In the genomic region with DNA sequence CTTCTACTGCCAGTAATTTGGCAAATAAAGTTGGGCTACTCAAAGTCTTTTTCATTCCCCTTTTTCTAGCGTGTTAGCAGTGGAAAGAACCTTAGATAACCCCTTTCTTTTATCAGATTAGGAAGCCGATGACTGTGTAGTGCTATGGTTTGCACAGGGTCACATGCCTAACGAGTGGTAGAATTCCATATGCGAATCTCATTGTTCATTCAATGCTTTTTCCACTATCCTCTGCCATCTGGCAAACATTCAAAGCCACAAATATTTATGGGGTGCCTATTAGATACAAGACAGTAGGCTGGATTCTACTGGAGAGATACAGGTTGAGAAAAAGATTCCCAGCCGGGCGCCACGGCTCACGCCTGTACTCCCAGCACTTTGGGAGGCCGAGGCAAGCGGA, we compare ENCODE assay signal across 16 cellular contexts. TPM values are rescaled to one million over a fixed set of nuclear protein-coding genes. Genes with fewer than 3 reads are reported as not detected.
A peak's percentile ranks its signal among the peaks of the same experiment; 100 is the strongest.
DNase-seq lines count a peak whose midpoint lies in the region; ATAC-seq, FAIRE-seq and TF ChIP-seq lines count a peak whose summit lies in the region.
"Had no signal": no experiment of that assay in that cellular context is flagged by ENCODE, and none has a peak within 500 bp of the region (broad histone marks: within the 10 kb centered on the region; RNA-seq: fewer than 3 reads in every experiment).

No MANE protein-coding gene starts in this region.

- H3K36me3 ChIP-seq in bronchial epithelial cell (ENCODE audit: control insufficient read depth, insufficient read depth, low read length), result no peaks in the 10 kb centered on the region
- no peaks in the 10 kb centered on the region for H3K36me3 ChIP-seq in left lung
- H3K36me3 ChIP-seq in smooth muscle cell (ENCODE audit: low read depth), result no peaks in the 10 kb centered on the region
- H3K36me3 ChIP-seq: BLaER1 treated with 17β-estradiol and CSF1 and Interleukin-3, amounts not matched to agents 10 nM and 100 nM; pancreas had no signal

- H3K27me3 ChIP-seq in bronchial epithelial cell (ENCODE audit: control insufficient read depth, insufficient read depth, low read length), result no peaks in the 10 kb centered on the region
- H3K27me3 ChIP-seq in left lung, result no peaks in the 10 kb centered on the region
- no peaks in the 10 kb centered on the region for H3K27me3 ChIP-seq in smooth muscle cell (ENCODE audit: low read depth)
- H3K27me3 ChIP-seq: BLaER1 treated with 17β-estradiol and CSF1 and Interleukin-3, amounts not matched to agents 10 nM and 100 nM; pancreas had no signal

- no peaks in the 10 kb centered on the region for H3K79me2 ChIP-seq in smooth muscle cell (ENCODE audit: low read depth)

- H2AFZ ChIP-seq in smooth muscle cell (ENCODE audit: low read depth), result no peak overlapping the region

- intact Hi-C loops in left lung (cut with DNase I), result no loop called here

- H3K9me3 ChIP-seq in left lung (no peaks in the 10 kb centered on the region), smooth muscle cell (replicated peaks; ENCODE audit: low read depth) (no peaks in the 10 kb centered on the region)
- H3K9me3 ChIP-seq: pancreas had no signal

- no peak for TF ChIP-seq CTCF in bronchial epithelial cell (IDR thresholded peaks at IDR 0.05; ENCODE audit: insufficient read depth, low read length, severe bottlenecking)
- TF ChIP-seq CTCF in left lung (IDR thresholded peaks at IDR 0.05), result no peak
- TF ChIP-seq CTCF in smooth muscle cell (IDR thresholded peaks at IDR 0.05; ENCODE audit: borderline replicate concordance, insufficient read depth, poor library complexity, severe bottlenecking), result no peak

- 52% methylated on average over 10 of the region's 10 CpGs for WGBS in smooth muscle cell (ENCODE audit: low lambda C conversion rate)

- peak; percentile 23 for ATAC-seq in left lung
- no peak for ATAC-seq in GM18502 (IDR thresholded peaks at IDR 0.05; ENCODE audit: poor library complexity, unreplicated experiment)
- ATAC-seq: activated T-cell treated with anti-CD3 and anti-CD28 coated beads, Interleukin-2, amount 50 U/mL, for 4 hours; stimulated activated memory B cell treated with anti-CD40 and anti-IgM and Interleukin-4, amounts not matched to agents 10 μg/mL and 1 μg/mL and 100 μg/mL, for 72 hours had no signal

- no peak overlapping the region for H3K4me2 ChIP-seq in smooth muscle cell
- H3K4me2 ChIP-seq: BLaER1 treated with 17β-estradiol and CSF1 and Interleukin-3, amounts not matched to agents 10 nM and 100 nM had no signal

- no peak overlapping the region for H3K9ac ChIP-seq in smooth muscle cell (ENCODE audit: low read depth)
- H3K9ac ChIP-seq: BLaER1 treated with 17β-estradiol and CSF1 and Interleukin-3, amounts not matched to agents 10 nM and 100 nM had no signal

- H3K4me3 ChIP-seq in bronchial epithelial cell (ENCODE audit: low read depth, low read length) (no peak overlapping the region), left lung (no peak overlapping the region), smooth muscle cell (no peak overlapping the region)
- H3K4me3 ChIP-seq: BLaER1 treated with 17β-estradiol and CSF1 and Interleukin-3, amounts not matched to agents 10 nM and 100 nM; pancreas had no signal

- H3K27ac ChIP-seq in left lung (no peak overlapping the region), smooth muscle cell (ENCODE audit: low read depth) (no peak overlapping the region)
- H3K27ac ChIP-seq: BLaER1 treated with 17β-estradiol and CSF1 and Interleukin-3, amounts not matched to agents 10 nM and 100 nM; pancreas had no signal

- no peaks in the 10 kb centered on the region for H4K20me1 ChIP-seq in smooth muscle cell (ENCODE audit: low read depth)
- H4K20me1 ChIP-seq: BLaER1 treated with 17β-estradiol and CSF1 and Interleukin-3, amounts not matched to agents 10 nM and 100 nM had no signal

- DNase-seq in DMS 273 (lab: John Stamatoyannopoulos, UW; ENCODE audit: unreplicated experiment) (peak; percentile 82), NCI-H2196 (lab: John Stamatoyannopoulos, UW; ENCODE audit: unreplicated experiment) (peak; percentile 61), bronchial epithelial cell (ENCODE audit: low read depth) (peak; percentile 81), left lung (no peak), hypothalamus (lab: John Stamatoyannopoulos, UW) (no peak), smooth muscle cell (lab: John Stamatoyannopoulos, UW; ENCODE audit: unreplicated experiment) (no peak), OCI-M2 (lab: John Stamatoyannopoulos, UW; ENCODE audit: unreplicated experiment) (no peak)
- DNase-seq: activated T-cell treated with anti-CD3 and anti-CD28 coated beads, Interleukin-2, amount 50 U/mL, for 4 hours; NCI-H1436; NCI-H774; pancreas; SIG-M5 had no signal

- no peak for FAIRE-seq in bronchial epithelial cell (lab: Jason Lieb, UNC)
- FAIRE-seq: endometrium, pancreas had no signal

- H3K4me1 ChIP-seq in left lung, result no peaks in the 10 kb centered on the region
- peaks cover 11% of the 10 kb centered on the region for H3K4me1 ChIP-seq in smooth muscle cell (ENCODE audit: low read depth)
- H3K4me1 ChIP-seq: pancreas had no signal

- peaks cover 2% of the 10 kb centered on the region for H3F3A ChIP-seq in smooth muscle cell (ENCODE audit: low read depth)

RNA-seq across cellular contexts. Expression of a gene that starts 14.9 kb away (rescaled TPM):
- 47.7 and 65.3 TPM in 2 replicates for total RNA-seq in bronchial epithelial cell
- total RNA-seq in left lung, result 10 to 100 TPM; 16.1 to 26.6 TPM
- 32.6 and 35.1 TPM in 2 replicates for total RNA-seq in smooth muscle cell
- 39.9 and 56.2 TPM in 2 replicates for polyA plus RNA-seq in smooth muscle cell

RNA-seq across cellular contexts. Expression of a gene that starts 39.9 kb away (rescaled TPM):
- total RNA-seq in bronchial epithelial cell (14.7 and 23.8 TPM in 2 replicates), left lung (10 to 100 TPM; 36.9 to 45.7 TPM), smooth muscle cell (1.4 and 2.1 TPM in 2 replicates)
- polyA plus RNA-seq in smooth muscle cell, result 0.26 and 1.2 TPM in 2 replicates

RNA-seq across cellular contexts. Expression of a gene that starts 51.0 kb away (rescaled TPM):
- 42.6 and 56.3 TPM in 2 replicates for total RNA-seq in bronchial epithelial cell
- total RNA-seq in left lung, result 10 to 100 TPM; 29.5 to 30.9 TPM
- total RNA-seq in smooth muscle cell, result 16.9 and 19.2 TPM in 2 replicates
- polyA plus RNA-seq in smooth muscle cell, result 9.3 and 12.2 TPM in 2 replicates

Comparison
In these comparisons a context has a peak if more than half of its experiments do, and no peak if none do; other contexts are left out.
1. DNase-seq: peak in DMS 273 (single experiment), NCI-H2196 (single experiment) and bronchial epithelial cell (single experiment); none in left lung (0 of 2), hypothalamus (0 of 51), smooth muscle cell (single experiment) and OCI-M2 (single experiment).